ENCODE assay signal across 2 cellular contexts in genomic region chr7:6505685-6506559, GRCh38.
TF ChIP-seq lines count a peak whose summit lies in the region.

No MANE protein-coding gene starts in this region.

TF ChIP-seq in A549, 52 proteins besides CTCF, POLR2A, EP300 and RAD21:
- TF ChIP-seq ZSCAN20 (CRISPR knock-in tag; IDR thresholded peaks at IDR 0.05) = no peak
- no peak for TF ChIP-seq FOSB (CRISPR knock-in tag; IDR thresholded peaks at IDR 0.05)
- no peak for TF ChIP-seq ZFP36 (IDR thresholded peaks at IDR 0.05; ENCODE audit: borderline replicate concordance, partially characterized antibody)
- no peak for TF ChIP-seq HOXB5 (CRISPR knock-in tag; IDR thresholded peaks at IDR 0.05)
- no peak for TF ChIP-seq HEYL (CRISPR knock-in tag; IDR thresholded peaks at IDR 0.05)
- peak; percentile 28 for TF ChIP-seq MAFK (IDR thresholded peaks at IDR 0.05; ENCODE audit: partially characterized antibody)

TF ChIP-seq in H1, 55 proteins besides CTCF, POLR2A, EP300 and RAD21:
- no peak for TF ChIP-seq TAF1 (IDR thresholded peaks at IDR 0.05; ENCODE audit: low read depth, low read length)
- no peak for TF ChIP-seq BCL11A (IDR thresholded peaks at IDR 0.05; ENCODE audit: low read depth in 2 of 2, low read length in 2 of 2)
- no peak for TF ChIP-seq BRCA1 (IDR thresholded peaks at IDR 0.05; ENCODE audit: low read depth, low read length)
- TF ChIP-seq EGR1 (IDR thresholded peaks at IDR 0.05; ENCODE audit: borderline replicate concordance, low read depth, low read length) = no peak
